Comparison of ENCODE assay signal across 1 cellular context in the genomic region with DNA sequence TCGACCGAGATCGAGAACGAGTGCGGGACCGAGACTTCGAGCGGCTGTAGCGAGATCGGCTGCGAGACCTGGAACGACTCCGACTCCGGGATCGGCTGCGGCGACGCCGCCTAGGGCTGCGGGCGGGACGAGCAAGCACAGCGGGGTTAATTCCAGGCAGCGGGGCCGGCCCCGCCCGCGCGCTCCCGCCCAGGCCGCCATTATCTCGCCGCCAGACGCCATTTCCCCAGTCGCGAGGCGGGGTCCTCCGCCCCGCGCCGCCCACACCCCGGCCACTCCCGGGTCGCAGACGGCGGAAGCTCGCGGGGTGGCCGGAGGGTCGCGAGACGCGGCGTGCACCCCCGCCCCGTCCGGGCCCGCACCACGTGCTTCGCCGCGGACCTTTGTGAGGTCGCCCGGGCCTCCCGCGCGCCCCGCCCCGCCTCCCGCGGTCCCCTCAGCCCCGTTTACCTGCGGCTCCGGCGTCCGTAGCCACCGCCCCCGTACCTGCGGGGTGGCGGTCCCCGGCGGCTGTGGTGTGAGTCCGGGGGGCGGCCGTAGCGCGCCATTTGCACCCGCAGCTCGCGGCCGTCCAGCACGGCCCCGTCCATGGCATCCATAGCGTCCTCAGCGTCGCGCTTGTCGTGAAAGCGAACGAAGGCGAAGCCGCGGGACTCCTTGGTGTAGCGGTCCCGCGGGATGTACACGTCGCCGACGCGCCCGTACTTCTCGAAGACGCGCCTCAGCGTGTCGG.
TF ChIP-seq lines count a peak whose summit lies in the region.

No MANE protein-coding gene starts in this region.

TF ChIP-seq in GM12878, 131 proteins besides CTCF, POLR2A, EP300 and RAD21 (continued from another document and continues in another):
- TF ChIP-seq, protein P1, sequence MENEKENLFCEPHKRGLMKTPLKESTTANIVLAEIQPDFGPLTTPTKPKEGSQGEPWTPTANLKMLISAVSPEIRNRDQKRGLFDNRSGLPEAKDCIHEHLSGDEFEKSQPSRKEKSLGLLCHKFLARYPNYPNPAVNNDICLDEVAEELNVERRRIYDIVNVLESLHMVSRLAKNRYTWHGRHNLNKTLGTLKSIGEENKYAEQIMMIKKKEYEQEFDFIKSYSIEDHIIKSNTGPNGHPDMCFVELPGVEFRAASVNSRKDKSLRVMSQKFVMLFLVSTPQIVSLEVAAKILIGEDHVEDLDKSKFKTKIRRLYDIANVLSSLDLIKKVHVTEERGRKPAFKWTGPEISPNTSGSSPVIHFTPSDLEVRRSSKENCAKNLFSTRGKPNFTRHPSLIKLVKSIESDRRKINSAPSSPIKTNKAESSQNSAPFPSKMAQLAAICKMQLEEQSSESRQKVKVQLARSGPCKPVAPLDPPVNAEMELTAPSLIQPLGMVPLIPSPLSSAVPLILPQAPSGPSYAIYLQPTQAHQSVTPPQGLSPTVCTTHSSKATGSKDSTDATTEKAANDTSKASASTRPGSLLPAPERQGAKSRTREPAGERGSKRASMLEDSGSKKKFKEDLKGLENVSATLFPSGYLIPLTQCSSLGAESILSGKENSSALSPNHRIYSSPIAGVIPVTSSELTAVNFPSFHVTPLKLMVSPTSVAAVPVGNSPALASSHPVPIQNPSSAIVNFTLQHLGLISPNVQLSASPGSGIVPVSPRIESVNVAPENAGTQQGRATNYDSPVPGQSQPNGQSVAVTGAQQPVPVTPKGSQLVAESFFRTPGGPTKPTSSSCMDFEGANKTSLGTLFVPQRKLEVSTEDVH (IDR thresholded peaks at IDR 0.05; ENCODE audit: low read depth, partially characterized antibody): no peak
- TF ChIP-seq SUPT20H (IDR thresholded peaks at IDR 0.05; ENCODE audit: borderline replicate concordance, control insufficient read depth, low read depth, low read length) (no peak), CBX3 (IDR thresholded peaks at IDR 0.05; ENCODE audit: borderline replicate concordance, low read depth) (no peak), ZNF384 (IDR thresholded peaks at IDR 0.05; ENCODE audit: borderline replicate concordance, low read depth, low read length) (no peak), FOS (IDR thresholded peaks at IDR 0.05; ENCODE audit: borderline replicate concordance, extremely low read depth, insufficient read length) (no peak), STAT1 (conservative IDR thresholded peaks at IDR 0.05) (no peak), TCF3 (IDR thresholded peaks at IDR 0.05; ENCODE audit: borderline replicate concordance, insufficient read depth, low read depth, low read length) (0 out of 2 replicates have a peak, but pooled peaks have one; percentile 13), SIN3A (IDR thresholded peaks at IDR 0.05; ENCODE audit: low read depth, low read length) (peak; percentile 44; the same call in 1 of the 2 replicates), TCF7 (IDR thresholded peaks at IDR 0.05; ENCODE audit: borderline replicate concordance) (no peak), SMAD1 (IDR thresholded peaks at IDR 0.05; ENCODE audit: low read depth, partially characterized antibody) (no peak), RCOR1 (conservative IDR thresholded peaks at IDR 0.05; ENCODE audit: low read depth, low read length) (no peak), MYC (IDR thresholded peaks at IDR 0.05; ENCODE audit: insufficient read depth, insufficient read length, insufficient replicate concordance, low read length, severe bottlenecking) (peak; percentile 30), ZNF274 (IDR thresholded peaks at IDR 0.05; ENCODE audit: insufficient read depth, insufficient read length) (no peak), ZNF24 (IDR thresholded peaks at IDR 0.05) (peak; percentile 67; the same call in 1 of the 2 replicates), KAT2A (conservative IDR thresholded peaks at IDR 0.05; ENCODE audit: control insufficient read depth, low read depth, low read length) (no peak), RELA (IDR thresholded peaks at IDR 0.05; ENCODE audit: borderline replicate concordance, partially characterized antibody) (no peak), PAX8 (IDR thresholded peaks at IDR 0.05) (no peak), CBFB (IDR thresholded peaks at IDR 0.05; ENCODE audit: low read depth) (no peak), ETV6 (conservative IDR thresholded peaks at IDR 0.05 in 1 of 2, IDR thresholded peaks at IDR 0.05 in 1 of 2; ENCODE audit: borderline replicate concordance in 1 of 2, low read depth in 1 of 2) (no peak), ZBED1 (IDR thresholded peaks at IDR 0.05; ENCODE audit: borderline replicate concordance) (no peak), NBN (IDR thresholded peaks at IDR 0.05) (no peak), FOXK2 (IDR thresholded peaks at IDR 0.05) (no peak), HDGF (IDR thresholded peaks at IDR 0.05) (no peak; the same call in 1 of the 2 replicates), CEBPB (IDR thresholded peaks at IDR 0.05; ENCODE audit: borderline replicate concordance in 1 of 2, low read depth in 2 of 2, low read length in 2 of 2) (no peak), EZH2 (IDR thresholded peaks at IDR 0.05; ENCODE audit: borderline replicate concordance, control insufficient read depth, low read depth, low read length) (no peak), TBL1XR1 (IDR thresholded peaks at IDR 0.05; ENCODE audit: low read depth, low read length) (no peak), ZNF217 (IDR thresholded peaks at IDR 0.05) (no peak), ZNF207 (IDR thresholded peaks at IDR 0.05; ENCODE audit: borderline replicate concordance) (no peak)
- TF ChIP-seq, protein P2, sequence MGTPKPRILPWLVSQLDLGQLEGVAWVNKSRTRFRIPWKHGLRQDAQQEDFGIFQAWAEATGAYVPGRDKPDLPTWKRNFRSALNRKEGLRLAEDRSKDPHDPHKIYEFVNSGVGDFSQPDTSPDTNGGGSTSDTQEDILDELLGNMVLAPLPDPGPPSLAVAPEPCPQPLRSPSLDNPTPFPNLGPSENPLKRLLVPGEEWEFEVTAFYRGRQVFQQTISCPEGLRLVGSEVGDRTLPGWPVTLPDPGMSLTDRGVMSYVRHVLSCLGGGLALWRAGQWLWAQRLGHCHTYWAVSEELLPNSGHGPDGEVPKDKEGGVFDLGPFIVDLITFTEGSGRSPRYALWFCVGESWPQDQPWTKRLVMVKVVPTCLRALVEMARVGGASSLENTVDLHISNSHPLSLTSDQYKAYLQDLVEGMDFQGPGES (IDR thresholded peaks at IDR 0.05): no peak
- TF ChIP-seq, protein P3, sequence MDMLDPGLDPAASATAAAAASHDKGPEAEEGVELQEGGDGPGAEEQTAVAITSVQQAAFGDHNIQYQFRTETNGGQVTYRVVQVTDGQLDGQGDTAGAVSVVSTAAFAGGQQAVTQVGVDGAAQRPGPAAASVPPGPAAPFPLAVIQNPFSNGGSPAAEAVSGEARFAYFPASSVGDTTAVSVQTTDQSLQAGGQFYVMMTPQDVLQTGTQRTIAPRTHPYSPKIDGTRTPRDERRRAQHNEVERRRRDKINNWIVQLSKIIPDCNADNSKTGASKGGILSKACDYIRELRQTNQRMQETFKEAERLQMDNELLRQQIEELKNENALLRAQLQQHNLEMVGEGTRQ (IDR thresholded peaks at IDR 0.05; ENCODE audit: borderline replicate concordance, low read depth, low read length): no peak
- TF ChIP-seq, protein P4, sequence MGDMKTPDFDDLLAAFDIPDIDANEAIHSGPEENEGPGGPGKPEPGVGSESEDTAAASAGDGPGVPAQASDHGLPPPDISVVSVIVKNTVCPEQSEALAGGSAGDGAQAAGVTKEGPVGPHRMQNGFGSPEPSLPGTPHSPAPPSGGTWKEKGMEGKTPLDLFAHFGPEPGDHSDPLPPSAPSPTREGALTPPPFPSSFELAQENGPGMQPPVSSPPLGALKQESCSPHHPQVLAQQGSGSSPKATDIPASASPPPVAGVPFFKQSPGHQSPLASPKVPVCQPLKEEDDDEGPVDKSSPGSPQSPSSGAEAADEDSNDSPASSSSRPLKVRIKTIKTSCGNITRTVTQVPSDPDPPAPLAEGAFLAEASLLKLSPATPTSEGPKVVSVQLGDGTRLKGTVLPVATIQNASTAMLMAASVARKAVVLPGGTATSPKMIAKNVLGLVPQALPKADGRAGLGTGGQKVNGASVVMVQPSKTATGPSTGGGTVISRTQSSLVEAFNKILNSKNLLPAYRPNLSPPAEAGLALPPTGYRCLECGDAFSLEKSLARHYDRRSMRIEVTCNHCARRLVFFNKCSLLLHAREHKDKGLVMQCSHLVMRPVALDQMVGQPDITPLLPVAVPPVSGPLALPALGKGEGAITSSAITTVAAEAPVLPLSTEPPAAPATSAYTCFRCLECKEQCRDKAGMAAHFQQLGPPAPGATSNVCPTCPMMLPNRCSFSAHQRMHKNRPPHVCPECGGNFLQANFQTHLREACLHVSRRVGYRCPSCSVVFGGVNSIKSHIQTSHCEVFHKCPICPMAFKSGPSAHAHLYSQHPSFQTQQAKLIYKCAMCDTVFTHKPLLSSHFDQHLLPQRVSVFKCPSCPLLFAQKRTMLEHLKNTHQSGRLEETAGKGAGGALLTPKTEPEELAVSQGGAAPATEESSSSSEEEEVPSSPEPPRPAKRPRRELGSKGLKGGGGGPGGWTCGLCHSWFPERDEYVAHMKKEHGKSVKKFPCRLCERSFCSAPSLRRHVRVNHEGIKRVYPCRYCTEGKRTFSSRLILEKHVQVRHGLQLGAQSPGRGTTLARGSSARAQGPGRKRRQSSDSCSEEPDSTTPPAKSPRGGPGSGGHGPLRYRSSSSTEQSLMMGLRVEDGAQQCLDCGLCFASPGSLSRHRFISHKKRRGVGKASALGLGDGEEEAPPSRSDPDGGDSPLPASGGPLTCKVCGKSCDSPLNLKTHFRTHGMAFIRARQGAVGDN (IDR thresholded peaks at IDR 0.05): peak; percentile 67; the same call in 1 of the 2 replicates
- TF ChIP-seq, protein P5, sequence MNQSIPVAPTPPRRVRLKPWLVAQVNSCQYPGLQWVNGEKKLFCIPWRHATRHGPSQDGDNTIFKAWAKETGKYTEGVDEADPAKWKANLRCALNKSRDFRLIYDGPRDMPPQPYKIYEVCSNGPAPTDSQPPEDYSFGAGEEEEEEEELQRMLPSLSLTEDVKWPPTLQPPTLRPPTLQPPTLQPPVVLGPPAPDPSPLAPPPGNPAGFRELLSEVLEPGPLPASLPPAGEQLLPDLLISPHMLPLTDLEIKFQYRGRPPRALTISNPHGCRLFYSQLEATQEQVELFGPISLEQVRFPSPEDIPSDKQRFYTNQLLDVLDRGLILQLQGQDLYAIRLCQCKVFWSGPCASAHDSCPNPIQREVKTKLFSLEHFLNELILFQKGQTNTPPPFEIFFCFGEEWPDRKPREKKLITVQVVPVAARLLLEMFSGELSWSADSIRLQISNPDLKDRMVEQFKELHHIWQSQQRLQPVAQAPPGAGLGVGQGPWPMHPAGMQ (IDR thresholded peaks at IDR 0.05; ENCODE audit: borderline replicate concordance): no peak
- TF ChIP-seq, protein P6, sequence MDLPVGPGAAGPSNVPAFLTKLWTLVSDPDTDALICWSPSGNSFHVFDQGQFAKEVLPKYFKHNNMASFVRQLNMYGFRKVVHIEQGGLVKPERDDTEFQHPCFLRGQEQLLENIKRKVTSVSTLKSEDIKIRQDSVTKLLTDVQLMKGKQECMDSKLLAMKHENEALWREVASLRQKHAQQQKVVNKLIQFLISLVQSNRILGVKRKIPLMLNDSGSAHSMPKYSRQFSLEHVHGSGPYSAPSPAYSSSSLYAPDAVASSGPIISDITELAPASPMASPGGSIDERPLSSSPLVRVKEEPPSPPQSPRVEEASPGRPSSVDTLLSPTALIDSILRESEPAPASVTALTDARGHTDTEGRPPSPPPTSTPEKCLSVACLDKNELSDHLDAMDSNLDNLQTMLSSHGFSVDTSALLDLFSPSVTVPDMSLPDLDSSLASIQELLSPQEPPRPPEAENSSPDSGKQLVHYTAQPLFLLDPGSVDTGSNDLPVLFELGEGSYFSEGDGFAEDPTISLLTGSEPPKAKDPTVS (IDR thresholded peaks at IDR 0.05; ENCODE audit: low read depth, low read length): no peak
- TF ChIP-seq, protein P7, sequence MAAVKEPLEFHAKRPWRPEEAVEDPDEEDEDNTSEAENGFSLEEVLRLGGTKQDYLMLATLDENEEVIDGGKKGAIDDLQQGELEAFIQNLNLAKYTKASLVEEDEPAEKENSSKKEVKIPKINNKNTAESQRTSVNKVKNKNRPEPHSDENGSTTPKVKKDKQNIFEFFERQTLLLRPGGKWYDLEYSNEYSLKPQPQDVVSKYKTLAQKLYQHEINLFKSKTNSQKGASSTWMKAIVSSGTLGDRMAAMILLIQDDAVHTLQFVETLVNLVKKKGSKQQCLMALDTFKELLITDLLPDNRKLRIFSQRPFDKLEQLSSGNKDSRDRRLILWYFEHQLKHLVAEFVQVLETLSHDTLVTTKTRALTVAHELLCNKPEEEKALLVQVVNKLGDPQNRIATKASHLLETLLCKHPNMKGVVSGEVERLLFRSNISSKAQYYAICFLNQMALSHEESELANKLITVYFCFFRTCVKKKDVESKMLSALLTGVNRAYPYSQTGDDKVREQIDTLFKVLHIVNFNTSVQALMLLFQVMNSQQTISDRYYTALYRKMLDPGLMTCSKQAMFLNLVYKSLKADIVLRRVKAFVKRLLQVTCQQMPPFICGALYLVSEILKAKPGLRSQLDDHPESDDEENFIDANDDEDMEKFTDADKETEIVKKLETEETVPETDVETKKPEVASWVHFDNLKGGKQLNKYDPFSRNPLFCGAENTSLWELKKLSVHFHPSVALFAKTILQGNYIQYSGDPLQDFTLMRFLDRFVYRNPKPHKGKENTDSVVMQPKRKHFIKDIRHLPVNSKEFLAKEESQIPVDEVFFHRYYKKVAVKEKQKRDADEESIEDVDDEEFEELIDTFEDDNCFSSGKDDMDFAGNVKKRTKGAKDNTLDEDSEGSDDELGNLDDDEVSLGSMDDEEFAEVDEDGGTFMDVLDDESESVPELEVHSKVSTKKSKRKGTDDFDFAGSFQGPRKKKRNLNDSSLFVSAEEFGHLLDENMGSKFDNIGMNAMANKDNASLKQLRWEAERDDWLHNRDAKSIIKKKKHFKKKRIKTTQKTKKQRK (IDR thresholded peaks at IDR 0.05; ENCODE audit: low read depth, low read length): no peak
- TF ChIP-seq, protein P8, sequence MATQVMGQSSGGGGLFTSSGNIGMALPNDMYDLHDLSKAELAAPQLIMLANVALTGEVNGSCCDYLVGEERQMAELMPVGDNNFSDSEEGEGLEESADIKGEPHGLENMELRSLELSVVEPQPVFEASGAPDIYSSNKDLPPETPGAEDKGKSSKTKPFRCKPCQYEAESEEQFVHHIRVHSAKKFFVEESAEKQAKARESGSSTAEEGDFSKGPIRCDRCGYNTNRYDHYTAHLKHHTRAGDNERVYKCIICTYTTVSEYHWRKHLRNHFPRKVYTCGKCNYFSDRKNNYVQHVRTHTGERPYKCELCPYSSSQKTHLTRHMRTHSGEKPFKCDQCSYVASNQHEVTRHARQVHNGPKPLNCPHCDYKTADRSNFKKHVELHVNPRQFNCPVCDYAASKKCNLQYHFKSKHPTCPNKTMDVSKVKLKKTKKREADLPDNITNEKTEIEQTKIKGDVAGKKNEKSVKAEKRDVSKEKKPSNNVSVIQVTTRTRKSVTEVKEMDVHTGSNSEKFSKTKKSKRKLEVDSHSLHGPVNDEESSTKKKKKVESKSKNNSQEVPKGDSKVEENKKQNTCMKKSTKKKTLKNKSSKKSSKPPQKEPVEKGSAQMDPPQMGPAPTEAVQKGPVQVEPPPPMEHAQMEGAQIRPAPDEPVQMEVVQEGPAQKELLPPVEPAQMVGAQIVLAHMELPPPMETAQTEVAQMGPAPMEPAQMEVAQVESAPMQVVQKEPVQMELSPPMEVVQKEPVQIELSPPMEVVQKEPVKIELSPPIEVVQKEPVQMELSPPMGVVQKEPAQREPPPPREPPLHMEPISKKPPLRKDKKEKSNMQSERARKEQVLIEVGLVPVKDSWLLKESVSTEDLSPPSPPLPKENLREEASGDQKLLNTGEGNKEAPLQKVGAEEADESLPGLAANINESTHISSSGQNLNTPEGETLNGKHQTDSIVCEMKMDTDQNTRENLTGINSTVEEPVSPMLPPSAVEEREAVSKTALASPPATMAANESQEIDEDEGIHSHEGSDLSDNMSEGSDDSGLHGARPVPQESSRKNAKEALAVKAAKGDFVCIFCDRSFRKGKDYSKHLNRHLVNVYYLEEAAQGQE (IDR thresholded peaks at IDR 0.05; ENCODE audit: low read depth, low read length): no peak
